8 cellular contexts compared by ENCODE assay signal in genomic region chr15:48176957-48177356, GRCh38. TPM values are rescaled to one million over a fixed set of nuclear protein-coding genes. Genes with fewer than 3 reads are reported as not detected.
DNase-seq lines count a peak whose midpoint lies in the region; ATAC-seq and TF ChIP-seq lines count a peak whose summit lies in the region.

No MANE protein-coding gene starts in this region.

- intact Hi-C loops in Panc1 (cut with micrococcal nuclease; ENCODE audit: unreplicated experiment) (no loop called here), testis (cut with DNase I; ENCODE audit: low total_unique reads) (no loop called here)

- BruUV-seq in Panc1 (replicated peaks; lab: Mats Ljungman, UMichigan) = TSS peak; percentile 74

- POLR2A ChIA-PET in Panc1 (lab: Charles Lee) = no interaction called here

- peak overlapping the region; percentile 86 for H3K27ac ChIP-seq in Panc1 (ENCODE audit: low read length)
- no peak overlapping the region for H3K27ac ChIP-seq in iPS-18a (ENCODE audit: low read length)
- H3K27ac ChIP-seq in testis = peak overlapping the region; percentile 93 to 94

- no peaks in the 10 kb centered on the region for H3K27me3 ChIP-seq in Panc1 (ENCODE audit: control insufficient read depth, insufficient read depth, low read length)
- H3K27me3 ChIP-seq in iPS-18a (ENCODE audit: control insufficient read depth, insufficient read depth, low read length) = no peaks in the 10 kb centered on the region
- H3K27me3 ChIP-seq in testis = no peaks in the 10 kb centered on the region

- H3K36me3 ChIP-seq in Panc1 (ENCODE audit: control insufficient read depth, insufficient read depth, low read length) (no peaks in the 10 kb centered on the region), iPS-18a (ENCODE audit: control insufficient read depth, low read depth, low read length) (no peaks in the 10 kb centered on the region), testis (ENCODE audit: low read depth, missing control alignments) (no peaks in the 10 kb centered on the region)

- H3K36me3 Mint-ChIP-seq in activated T-cell treated with anti-CD3 and anti-CD28 coated beads, Interleukin-2, amount 50 U/mL, for 24 hours (ENCODE audit: low read depth) = peaks cover 3% of the 10 kb centered on the region

- H3K4me3 ChIP-seq in Panc1 (ENCODE audit: low read depth in 2 of 2, low read length in 2 of 2) (peak overlapping the region; percentile 72 to 73), iPS-18a (ENCODE audit: low read length) (peak overlapping the region; percentile 89), testis (peak overlapping the region; percentile 74 to 80)

- WGBS in testis, 2 donors = 37 to 45% methylated on average over 2 of the region's 2 CpGs

- ATAC-seq in Panc1 = no peak
- no peak for ATAC-seq in GM21367 (IDR thresholded peaks at IDR 0.05; ENCODE audit: unreplicated experiment)

- H3K9me3 ChIP-seq in Panc1 (ENCODE audit: control insufficient read depth, insufficient read depth, low read depth, low read length) (no peaks in the 10 kb centered on the region), iPS-18a (ENCODE audit: control insufficient read depth, low read depth, low read length) (no peaks in the 10 kb centered on the region), testis (no peaks in the 10 kb centered on the region)

- no peak for DNase-seq in activated T-cell treated with anti-CD3 and anti-CD28 coated beads, Interleukin-2, amount 50 U/mL, for 24 hours
- no peak for DNase-seq in activated T-cell treated with anti-CD3 and anti-CD28 coated beads, Interleukin-2, amount 50 U/mL, for 48 hours
- DNase-seq in Panc1 (ENCODE audit: low read depth, low spot score) (no peak), testis (no peak), GOT3 (lab: John Stamatoyannopoulos, UW) (no peak), NCI-H2107 (lab: John Stamatoyannopoulos, UW) (no peak)

- no peak overlapping the region for H3K27ac Mint-ChIP-seq in activated T-cell treated with anti-CD3 and anti-CD28 coated beads, Interleukin-2, amount 50 U/mL, for 24 hours

- CTCF ChIA-PET in Panc1 (lab: Charles Lee) = no interaction called here

- H3K27me3 Mint-ChIP-seq in activated T-cell treated with anti-CD3 and anti-CD28 coated beads, Interleukin-2, amount 50 U/mL, for 24 hours = peaks cover 22% of the 10 kb centered on the region

- TF ChIP-seq POLR2A in testis (IDR thresholded peaks at IDR 0.05) = no peak

- H3K4me1 Mint-ChIP-seq in activated T-cell treated with anti-CD3 and anti-CD28 coated beads, Interleukin-2, amount 50 U/mL, for 24 hours (ENCODE audit: low read depth) = peaks cover 20% of the 10 kb centered on the region

- peaks cover 14% of the 10 kb centered on the region; the same call in 1 of the 2 replicates for H3K4me1 ChIP-seq in Panc1 (ENCODE audit: control insufficient read depth, insufficient read depth, low read length)
- peaks cover 26% of the 10 kb centered on the region for H3K4me1 ChIP-seq in iPS-18a (ENCODE audit: control insufficient read depth, low read depth, low read length)
- H3K4me1 ChIP-seq in testis = no peaks in the 10 kb centered on the region

- in situ Hi-C loops in Panc1 (cut with HindIII; ENCODE audit: low pct_unique_long_range_greater_than_20kb, low sequenced_read_pairs) = no loop called here

- TF ChIP-seq CTCF in Panc1 (IDR thresholded peaks at IDR 0.05) (no peak), testis (IDR thresholded peaks at IDR 0.05) (no peak)

- peaks cover 5% of the 10 kb centered on the region for H3K9me3 Mint-ChIP-seq in activated T-cell treated with anti-CD3 and anti-CD28 coated beads, Interleukin-2, amount 50 U/mL, for 24 hours

- peak overlapping the region; percentile 86 for H3K4me3 Mint-ChIP-seq in activated T-cell treated with anti-CD3 and anti-CD28 coated beads, Interleukin-2, amount 50 U/mL, for 24 hours

- peak overlapping the region; percentile 91 for H3K9ac ChIP-seq in iPS-18a (ENCODE audit: low read length)

RNA-seq across cellular contexts. Expression of gene MYEF2, which starts 1.1 kb away (rescaled TPM):
- total RNA-seq in Panc1 (2021; ENCODE audit: unreplicated experiment) (71.3 TPM), testis (10 to 100 TPM; 69.9 to 93.8 TPM)
- polyA plus RNA-seq in Panc1 (2012; ENCODE audit: insufficient read length) = 54.7 TPM
- polyA plus RNA-seq in testis (ENCODE audit: insufficient read depth, low read depth, low replicate concordance) = 69.3 TPM

RNA-seq across cellular contexts. Expression of gene CTXN2, which starts 14.5 kb away (rescaled TPM):
- total RNA-seq in Panc1 (2021; ENCODE audit: unreplicated experiment) (0.05 TPM), testis (1 to 10 TPM in 1 of 2 donors, under 1 TPM in 1; 0.25 to 1.0 TPM)
- polyA plus RNA-seq in Panc1 (2012; ENCODE audit: insufficient read length) = not detected
- 1.6 TPM for polyA plus RNA-seq in testis (ENCODE audit: insufficient read depth, low read depth, low replicate concordance)

RNA-seq across cellular contexts. Expression of gene SLC12A1, which starts 29.1 kb away (rescaled TPM):
- total RNA-seq in Panc1 (2021; ENCODE audit: unreplicated experiment) (not detected), testis (under 1 TPM; 0.55 to 0.62 TPM)
- not detected for polyA plus RNA-seq in Panc1 (2012; ENCODE audit: insufficient read length)
- 1.2 TPM for polyA plus RNA-seq in testis (ENCODE audit: insufficient read depth, low read depth, low replicate concordance)

RNA-seq across cellular contexts. Expression of gene SLC24A5, which starts 56.2 kb away (rescaled TPM):
- total RNA-seq in Panc1 (2021; ENCODE audit: unreplicated experiment) (not detected), testis (under 1 TPM in 1 of 2 donors, not detected in 1; 0.63 TPM)
- polyA plus RNA-seq in Panc1 (2012; ENCODE audit: insufficient read length) = 0.35 TPM
- polyA plus RNA-seq in testis (ENCODE audit: insufficient read depth, low read depth, low replicate concordance) = 1.8 TPM
